In genomic region chr20:58179432-58180099, GRCh38 we compare ENCODE assay signal across 8 cellular contexts. TPM values are rescaled to one million over a fixed set of nuclear protein-coding genes. Genes with fewer than 3 reads are reported as not detected.
DNase-seq lines count a peak whose midpoint lies in the region; ATAC-seq and TF ChIP-seq lines count a peak whose summit lies in the region.

No MANE protein-coding gene starts in this region.

- H3K4me3 ChIP-seq in GM06990 (replicated peaks; ENCODE audit: low read depth, low read length) (no peak overlapping the region), HUES6 (ENCODE audit: low read depth, low read length) (peak overlapping the region; percentile 63), left ventricle myocardium inferior (peak overlapping the region; percentile 52), uterus (peak overlapping the region in 1 of 2 donors; percentile 30)

- H3K36me3 ChIP-seq in GM06990 (ENCODE audit: control insufficient read depth, insufficient read depth, low read length) (no peaks in the 10 kb centered on the region), HUES6 (ENCODE audit: control insufficient read depth, insufficient read depth, low read length) (no peaks in the 10 kb centered on the region), left ventricle myocardium inferior (no peaks in the 10 kb centered on the region), uterus (no peaks in the 10 kb centered on the region)

- peak overlapping the region; percentile 56 for H3K9ac ChIP-seq in HUES6 (ENCODE audit: low read length)

- H3K4me1 ChIP-seq in HUES6 (ENCODE audit: control insufficient read depth, insufficient read depth, low read length) (peaks cover 16% of the 10 kb centered on the region), left ventricle myocardium inferior (peaks cover 19% of the 10 kb centered on the region), uterus (no peaks in the 10 kb centered on the region)

- intact Hi-C loops in left ventricle myocardium inferior (cut with micrococcal nuclease) (no loop called here), uterus (cut with DNase I; ENCODE audit: low total_unique reads) (loop anchor here (1.0 kb wide), 1 partner anchor 525 kb away; no protein-coding TSS in a partner anchor)

- H3K27me3 ChIP-seq in GM06990 (replicated peaks; ENCODE audit: control insufficient read depth, insufficient read depth, low read length), result peaks cover 3% of the 10 kb centered on the region
- peaks cover 46% of the 10 kb centered on the region for H3K27me3 ChIP-seq in HUES6 (ENCODE audit: control insufficient read depth, insufficient read depth, low read length)
- H3K27me3 ChIP-seq in left ventricle myocardium inferior (ENCODE audit: low read depth), result peaks cover 78% of the 10 kb centered on the region
- H3K27me3 ChIP-seq in uterus, result no peaks in the 10 kb centered on the region

- peak; percentile 58 for DNase-seq in GM06990 (ENCODE audit: extremely low read depth, insufficient read length)
- DNase-seq in T follicular helper cell (ENCODE audit: low read depth), result peak; percentile 42
- peak; percentile 35 for DNase-seq in activated naive CD8-positive, alpha-beta T cell treated with anti-CD3 and anti-CD28 coated beads, Interleukin-2, amount 50 U/mL, for 16 hours (ENCODE audit: low read depth, low spot score)
- peak; percentile 58 for DNase-seq in left ventricle myocardium inferior
- peak; percentile 40 for DNase-seq in putamen (ENCODE audit: low spot score)
- DNase-seq in uterus, result peak; percentile 42 to 71

- H3K9me3 ChIP-seq in HUES6 (ENCODE audit: control insufficient read depth, insufficient read depth, low read depth, low read length) (peaks cover 10% of the 10 kb centered on the region), left ventricle myocardium inferior (replicated peaks) (peaks cover 11% of the 10 kb centered on the region), uterus (no peaks in the 10 kb centered on the region)

- no peak for TF ChIP-seq POLR2A in uterus (IDR thresholded peaks at IDR 0.05)

- ATAC-seq in GM18861 (IDR thresholded peaks at IDR 0.05; ENCODE audit: unreplicated experiment), result no peak

- no peak overlapping the region for H3K27ac ChIP-seq in HUES6 (ENCODE audit: low read depth, low read length)
- no peak overlapping the region for H3K27ac ChIP-seq in left ventricle myocardium inferior (replicated peaks)
- H3K27ac ChIP-seq in uterus, result peak overlapping the region in 1 of 2 donors; percentile 13

- TF ChIP-seq CTCF in GM06990 (IDR thresholded peaks at IDR 0.05; ENCODE audit: insufficient read depth, low read length, poor library complexity, severe bottlenecking) (peak; percentile 78), left ventricle myocardium inferior (IDR thresholded peaks at IDR 0.05; ENCODE audit: borderline replicate concordance) (peak; percentile 99), uterus (IDR thresholded peaks at IDR 0.05) (peak; percentile 91 to 99 (median 96))

RNA-seq across cellular contexts. Expression of gene ANKRD60, which starts 48.9 kb away (rescaled TPM):
- not detected for total RNA-seq in left ventricle myocardium inferior
- not detected for total RNA-seq in uterus
